ENCODE assay signal across 8 cellular contexts in genomic region chr20:46520976-46521579, GRCh38. TPM values are rescaled to one million over a fixed set of nuclear protein-coding genes. Genes with fewer than 3 reads are reported as not detected.
DNase-seq lines count a peak whose midpoint lies in the region; ATAC-seq and TF ChIP-seq lines count a peak whose summit lies in the region.

No MANE protein-coding gene starts in this region.

- POLR2A ChIA-PET in AG04449 (lab: Yijun Ruan, JAX) (no interaction called here), activated B cell treated with CpG ODN at 0.5 μM for 24 hours (lab: Charles Lee) (no interaction called here)

- ATAC-seq in GM18868 (IDR thresholded peaks at IDR 0.05; ENCODE audit: unreplicated experiment) (peak; percentile 65), activated B cell treated with CpG ODN at 0.5 μM for 24 hours (ENCODE audit: low read depth) (peak; percentile 79), memory B cell (ENCODE audit: low read depth) (peak; percentile 56), GM19351 (IDR thresholded peaks at IDR 0.05; ENCODE audit: unreplicated experiment) (no peak)
- ATAC-seq in stimulated activated naive B cell treated with anti-CD40 and anti-IgM and Interleukin-4, amounts not matched to agents 10 μg/mL and 1 μg/mL and 100 μg/mL, for 72 hours (replicated peaks) = peak; percentile 95 to 96

- H3K27ac ChIP-seq in dorsolateral prefrontal cortex = no peak overlapping the region

- no peaks in the 10 kb centered on the region for H3K36me3 Mint-ChIP-seq in activated B cell treated with CpG ODN at 0.5 μM for 24 hours (ENCODE audit: low read depth)
- no peaks in the 10 kb centered on the region for H3K36me3 Mint-ChIP-seq in memory B cell
- H3K36me3 Mint-ChIP-seq in stimulated activated naive B cell treated with anti-CD40 and anti-IgM and Interleukin-4, amounts not matched to agents 10 μg/mL and 1 μg/mL and 100 μg/mL, for 72 hours = no peaks in the 10 kb centered on the region

- H3K9me3 Mint-ChIP-seq in activated B cell treated with CpG ODN at 0.5 μM for 24 hours (no peaks in the 10 kb centered on the region), memory B cell (no peaks in the 10 kb centered on the region)
- H3K9me3 Mint-ChIP-seq in stimulated activated naive B cell treated with anti-CD40 and anti-IgM and Interleukin-4, amounts not matched to agents 10 μg/mL and 1 μg/mL and 100 μg/mL, for 72 hours = no peaks in the 10 kb centered on the region

- H3K4me3 Mint-ChIP-seq in activated B cell treated with CpG ODN at 0.5 μM for 24 hours = no peak overlapping the region
- H3K4me3 Mint-ChIP-seq in memory B cell = no peak overlapping the region
- H3K4me3 Mint-ChIP-seq in stimulated activated naive B cell treated with anti-CD40 and anti-IgM and Interleukin-4, amounts not matched to agents 10 μg/mL and 1 μg/mL and 100 μg/mL, for 72 hours = no peak overlapping the region

- H3K27ac Mint-ChIP-seq in activated B cell treated with CpG ODN at 0.5 μM for 24 hours = no peak overlapping the region
- no peak overlapping the region for H3K27ac Mint-ChIP-seq in memory B cell
- no peak overlapping the region for H3K27ac Mint-ChIP-seq in stimulated activated naive B cell treated with anti-CD40 and anti-IgM and Interleukin-4, amounts not matched to agents 10 μg/mL and 1 μg/mL and 100 μg/mL, for 72 hours

- H3K4me1 Mint-ChIP-seq in activated B cell treated with CpG ODN at 0.5 μM for 24 hours (no peaks in the 10 kb centered on the region), memory B cell (no peaks in the 10 kb centered on the region)
- H3K4me1 Mint-ChIP-seq in stimulated activated naive B cell treated with anti-CD40 and anti-IgM and Interleukin-4, amounts not matched to agents 10 μg/mL and 1 μg/mL and 100 μg/mL, for 72 hours = peaks cover 0 to 2% of the 10 kb centered on the region in 2 donors

- intact Hi-C loops in activated B cell treated with CpG ODN at 0.5 μM for 24 hours (cut with micrococcal nuclease) (loop anchor here (1.0 to 2.0 kb wide), 2 partner anchors 41 to 72 kb away; no protein-coding TSS in a partner anchor), dorsolateral prefrontal cortex (cut with DNase I) (no loop called here)

- DNase-seq in AG04449 (ENCODE audit: low read depth, low spot score) = no peak
- DNase-seq in NCI-H2196 (lab: John Stamatoyannopoulos, UW; ENCODE audit: unreplicated experiment) = peak; percentile 66
- no peak for DNase-seq in activated B cell treated with CpG ODN at 0.5 μM for 24 hours
- peak in 9 of 10 donors; percentile 19 to 73 (median 66) for DNase-seq in dorsolateral prefrontal cortex
- peak in 1 of 2 donors; percentile 16 for DNase-seq in memory B cell (ENCODE audit: low spot score in 2 of 2)
- peak; percentile 47 for DNase-seq in stimulated activated naive B cell treated with anti-CD40 and anti-IgM and Interleukin-4, amounts not matched to agents 10 μg/mL and 1 μg/mL and 100 μg/mL, for 72 hours

- peak; percentile 68 for TF ChIP-seq CTCF in AG04449 (IDR thresholded peaks at IDR 0.05; ENCODE audit: insufficient read depth, low read length, missing control alignments)
- no peak for TF ChIP-seq CTCF in activated B cell treated with CpG ODN at 0.5 μM for 24 hours (IDR thresholded peaks at IDR 0.05)
- peak in 55 of 56 donors; percentile 10 to 78 (median 64) for TF ChIP-seq CTCF in dorsolateral prefrontal cortex (IDR thresholded peaks at IDR 0.05 in 54 of 56, conservative IDR thresholded peaks at IDR 0.05 in 2 of 56; ENCODE audit: low read depth in 1 of 56, partially characterized antibody in 56 of 56)

- CTCF ChIA-PET in AG04449 (lab: Yijun Ruan, JAX) = interaction anchor here (1.7 to 8.1 kb wide), 2 partner anchors 160 to 181 kb away, joined by 4 to 61 read pairs; no protein-coding TSS in a partner anchor
- CTCF ChIA-PET in activated B cell treated with CpG ODN at 0.5 μM for 24 hours (lab: Charles Lee) = interaction anchor here (0.8 to 6.3 kb wide), 3 partner anchors 41 to 160 kb away, joined by 3 to 50 read pairs (median 7); no protein-coding TSS in a partner anchor

- H3K27me3 Mint-ChIP-seq in activated B cell treated with CpG ODN at 0.5 μM for 24 hours = peaks cover 17% of the 10 kb centered on the region
- peaks cover 8% of the 10 kb centered on the region for H3K27me3 Mint-ChIP-seq in memory B cell
- peaks cover 21 to 28% of the 10 kb centered on the region in 2 donors for H3K27me3 Mint-ChIP-seq in stimulated activated naive B cell treated with anti-CD40 and anti-IgM and Interleukin-4, amounts not matched to agents 10 μg/mL and 1 μg/mL and 100 μg/mL, for 72 hours

- H3K4me3 ChIP-seq in AG04449 (ENCODE audit: low read depth, low read length) (no peak overlapping the region), dorsolateral prefrontal cortex (no peak overlapping the region)

- peaks cover 0 to 6% (median 0%) of the 10 kb centered on the region in 45 donors for H3K27me3 ChIP-seq in dorsolateral prefrontal cortex

RNA-seq across cellular contexts. Expression of gene ZNF334, which starts 7.7 kb away (rescaled TPM):
- total RNA-seq in activated B cell treated with CpG ODN at 0.5 μM for 24 hours = 0.27 and 0.39 TPM in 2 replicates
- 10 to 100 TPM in 119 of 120 experiments, 1 to 10 TPM in 1; 9.9 to 30.3 (median 15.7) TPM for total RNA-seq in dorsolateral prefrontal cortex

RNA-seq across cellular contexts. Expression of gene OCSTAMP, which starts 29.4 kb away (rescaled TPM):
- total RNA-seq in activated B cell treated with CpG ODN at 0.5 μM for 24 hours (not detected in 2 replicates), dorsolateral prefrontal cortex (under 1 TPM in 7 of 120 experiments, not detected in 113; 0.22 to 0.64 (median 0.45) TPM)

Comparison
In these comparisons a context has a peak if more than half of its experiments do, and no peak if none do; other contexts are left out.
1. DNase-seq: peak in NCI-H2196 (single experiment), dorsolateral prefrontal cortex (9 of 10) and stimulated activated naive B cell treated with anti-CD40 and anti-IgM and Interleukin-4, amounts not matched to agents 10 μg/mL and 1 μg/mL and 100 μg/mL, for 72 hours (single experiment); none in AG04449 (single experiment) and activated B cell treated with CpG ODN at 0.5 μM for 24 hours (single experiment).